ENCODE assay signal across 25 cellular contexts in genomic region chr10:108836362-108836761, GRCh38.
"Had no signal": no experiment of that assay in that cellular context is flagged by ENCODE, and none has a peak within 500 bp of the region (broad histone marks: within the 10 kb centered on the region; RNA-seq: fewer than 3 reads in every experiment).

No MANE protein-coding gene starts in this region.

- ATAC-seq: activated naive CD4-positive, alpha-beta T cell treated with anti-CD3 and anti-CD28 coated beads, Interleukin-2, amount 50 U/mL, for 72 hours; activated T-helper 17 cell treated with anti-CD3 and anti-CD28 coated beads, Interleukin-2, amount 50 U/mL, for 72 hours; naive thymus-derived CD8-positive, alpha-beta T cell; sciatic nerve; stimulated activated memory B cell treated with anti-CD40 and anti-IgM and Interleukin-4, amounts not matched to agents 10 μg/mL and 1 μg/mL and 100 μg/mL, for 72 hours had no signal

- DNase-seq: activated CD4-positive, alpha-beta T cell treated with anti-CD3 and anti-CD28 coated beads, Interleukin-2, amount 10 ng/mL, durations not matched to agents 7 days and 5 days; activated CD4-positive, CD25-positive, alpha-beta regulatory T cell treated with anti-CD3 and anti-CD28 coated beads, Interleukin-2, amount 50 U/mL, for 72 hours; activated T-cell treated with anti-CD3 and anti-CD28 coated beads, Interleukin-2, amount 50 U/mL, for 24 hours; brain microvascular endothelial cell; central memory CD4-positive, alpha-beta T cell; dermis blood vessel endothelial cell; effector CD8-positive, alpha-beta T cell; foreskin melanocyte; immature natural killer cell; kidney glomerular epithelial cell; left ventricle myocardium inferior; mammary epithelial cell; naive thymus-derived CD8-positive, alpha-beta T cell; posterior cingulate gyrus; small intestine; transverse colon; WERI-Rb-1 had no signal

- H3K4me3 ChIP-seq: ascending aorta, left ventricle myocardium inferior, neural progenitor cell, transverse colon had no signal

- FAIRE-seq: small intestine, TTC549, urothelium cell line had no signal

- H3K27me3 ChIP-seq: ascending aorta, brain microvascular endothelial cell, neural progenitor cell, transverse colon had no signal

- H3K27ac ChIP-seq: ascending aorta, brain microvascular endothelial cell, left ventricle myocardium inferior, neural progenitor cell, transverse colon, WERI-Rb-1 had no signal

- H3K36me3 ChIP-seq: ascending aorta, brain microvascular endothelial cell, left ventricle myocardium inferior, neural progenitor cell, transverse colon, WERI-Rb-1 had no signal

- H3K4me1 ChIP-seq: ascending aorta, left ventricle myocardium inferior, transverse colon had no signal
